In genomic region chr1:203148127-203148526, GRCh38 we compare ENCODE assay signal across 12 cellular contexts. TPM values are rescaled to one million over a fixed set of nuclear protein-coding genes. Genes with fewer than 3 reads are reported as not detected.
DNase-seq lines count a peak whose midpoint lies in the region; ATAC-seq and TF ChIP-seq lines count a peak whose summit lies in the region.
"Had no signal": no experiment of that assay in that cellular context is flagged by ENCODE, and none has a peak within 500 bp of the region (broad histone marks: within the 10 kb centered on the region; RNA-seq: fewer than 3 reads in every experiment).

No MANE protein-coding gene starts in this region.

- H3K27ac ChIP-seq in substantia nigra (ENCODE audit: low read depth, low read length, poor library complexity, severe bottlenecking) (peak overlapping the region; percentile 78), left lung (no peak overlapping the region)
- H3K27ac ChIP-seq: psoas muscle, SJSA1 had no signal

- H3K9me3 ChIP-seq in left lung = no peaks in the 10 kb centered on the region
- H3K9me3 ChIP-seq: psoas muscle, SJSA1 had no signal

- H3K27me3 ChIP-seq in left lung = no peaks in the 10 kb centered on the region
- H3K27me3 ChIP-seq: SJSA1 had no signal

- peak; percentile 47 for TF ChIP-seq CTCF in epithelial cell of esophagus (IDR thresholded peaks at IDR 0.05; ENCODE audit: insufficient read depth, low read depth, low read length, missing control alignments)
- TF ChIP-seq CTCF in left lung (IDR thresholded peaks at IDR 0.05) = peak in 1 of 2 donors; percentile 23

- H3K36me3 ChIP-seq in left lung = no peaks in the 10 kb centered on the region
- H3K36me3 ChIP-seq: SJSA1 had no signal

- no peaks in the 10 kb centered on the region for H3K4me1 ChIP-seq in left lung
- H3K4me1 ChIP-seq: psoas muscle, SJSA1 had no signal

- intact Hi-C loops in left lung (cut with DNase I) = no loop called here

- ATAC-seq in left lung = no peak
- ATAC-seq: psoas muscle; stimulated activated naive CD8-positive, alpha-beta T cell treated with anti-CD3 and anti-CD28 coated beads, Interleukin-15, amount 100 ng/mL, for 72 hours had no signal

- H3K4me3 ChIP-seq in epithelial cell of esophagus (ENCODE audit: low read length) (no peak overlapping the region), left lung (no peak overlapping the region)
- H3K4me3 ChIP-seq: psoas muscle, SJSA1 had no signal

- DNase-seq in NCI-H345 (lab: John Stamatoyannopoulos, UW) (peak; percentile 35), NCI-H345 treated with DMSO at 0.1 percent for 48 hours (lab: John Stamatoyannopoulos, UW; ENCODE audit: unreplicated experiment) (no peak), NCI-H2196 treated with DMSO at 0.1 percent for 48 hours (lab: John Stamatoyannopoulos, UW; ENCODE audit: unreplicated experiment) (peak; percentile 12), epithelial cell of esophagus (ENCODE audit: low read depth) (peak; percentile 32), substantia nigra (lab: John Stamatoyannopoulos, UW) (peak in 1 of 49 donors; percentile 66), left lung (no peak), amniotic stem cell (lab: John Stamatoyannopoulos, UW) (no peak)
- DNase-seq in activated CD8-positive, alpha-beta memory T cell treated with anti-CD3 and anti-CD28 coated beads, Interleukin-2, amount 50 U/mL, for 48 hours = no peak
- DNase-seq: activated effector memory CD4-positive, alpha-beta T cell treated with anti-CD3 and anti-CD28 coated beads, Interleukin-2, amount 50 U/mL, for 16 hours; psoas muscle; stimulated activated naive CD8-positive, alpha-beta T cell treated with anti-CD3 and anti-CD28 coated beads, Interleukin-15, amount 100 ng/mL, for 72 hours had no signal

RNA-seq across cellular contexts. Expression of gene ADORA1, which starts 20.6 kb away (rescaled TPM):
- total RNA-seq in left lung = 1 to 10 TPM; 1.6 to 5.5 TPM
- total RNA-seq: SJSA1 had no signal

RNA-seq across cellular contexts. Expression of gene MYBPH, which starts 27.5 kb away (rescaled TPM):
- 1 to 10 TPM in 1 of 2 donors, under 1 TPM in 1; 0.55 to 1.3 TPM for total RNA-seq in left lung
- total RNA-seq: SJSA1 had no signal

RNA-seq across cellular contexts. Expression of gene CHI3L1, which starts 38.4 kb away (rescaled TPM):
- total RNA-seq in left lung = 10 to 100 TPM; 49.7 to 74.9 TPM
- total RNA-seq: SJSA1 had no signal

Comparison
In these comparisons a context has a peak if more than half of its experiments do, and no peak if none do; other contexts are left out.
1. DNase-seq: peak in NCI-H345 (single experiment), NCI-H2196 treated with DMSO at 0.1 percent for 48 hours (single experiment) and epithelial cell of esophagus (single experiment); none in NCI-H345 treated with DMSO at 0.1 percent for 48 hours (single experiment), activated CD8-positive, alpha-beta memory T cell treated with anti-CD3 and anti-CD28 coated beads, Interleukin-2, amount 50 U/mL, for 48 hours (single experiment), left lung (0 of 2) and amniotic stem cell (single experiment).